In the genomic region with DNA sequence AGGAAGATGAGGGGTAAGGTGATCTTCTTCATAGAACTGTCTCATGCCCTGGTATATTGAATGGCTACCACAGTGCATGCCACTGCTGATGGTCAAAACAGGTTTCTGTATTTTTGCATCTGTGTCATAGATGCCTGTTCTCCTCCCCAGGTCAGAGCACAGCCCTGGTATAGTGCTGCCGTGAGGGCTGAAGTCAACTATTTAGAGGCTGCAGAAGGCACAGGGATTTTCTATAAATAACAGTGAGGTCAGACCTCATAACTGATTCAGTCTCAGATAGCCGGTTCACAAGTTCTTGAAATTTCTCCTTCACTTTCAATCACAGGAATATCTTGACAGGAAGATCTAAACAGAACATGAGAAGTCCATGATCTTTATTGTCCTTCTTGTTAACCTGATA, we compare ENCODE assay signal across 25 cellular contexts.
"Had no signal": no experiment of that assay in that cellular context is flagged by ENCODE, and none has a peak within 500 bp of the region (broad histone marks: within the 10 kb centered on the region; RNA-seq: fewer than 3 reads in every experiment).

No MANE protein-coding gene starts in this region.

- H3K36me3 ChIP-seq: esophagus squamous epithelium, left lung, pancreas, thoracic aorta had no signal

- H3K36me3 Mint-ChIP-seq: activated CD8-positive, alpha-beta memory T cell treated with anti-CD3 and anti-CD28 coated beads, Interleukin-2, amount 10 ng/mL, durations not matched to agents 7 days and 5 days; activated naive CD4-positive, alpha-beta T cell treated with anti-CD3 and anti-CD28 coated beads, Interleukin-2, amount 50 U/mL, for 72 hours; immature natural killer cell; naive B cell had no signal

- H3K9me3 Mint-ChIP-seq: activated naive CD4-positive, alpha-beta T cell treated with anti-CD3 and anti-CD28 coated beads, Interleukin-2, amount 50 U/mL, for 72 hours; activated T-cell treated with anti-CD3 and anti-CD28 coated beads, Interleukin-2, amount 50 U/mL, for 72 hours; immature natural killer cell; naive B cell had no signal

- H3K4me3 ChIP-seq: esophagus squamous epithelium, left lung, mucosa of descending colon, pancreas, thoracic aorta had no signal

- ATAC-seq: activated CD8-positive, alpha-beta memory T cell treated with anti-CD3 and anti-CD28 coated beads, Interleukin-2, amount 10 ng/mL, durations not matched to agents 7 days and 5 days; activated CD8-positive, alpha-beta T cell treated with anti-CD3 and anti-CD28 coated beads, Interleukin-2, amount 10 ng/mL, durations not matched to agents 7 days and 5 days; activated naive CD4-positive, alpha-beta T cell treated with anti-CD3 and anti-CD28 coated beads, Interleukin-2, amount 50 U/mL, for 72 hours; activated T-cell treated with anti-CD3 and anti-CD28 coated beads, Interleukin-2, amount 50 U/mL, for 72 hours; left lung; mucosa of descending colon; pancreas; stimulated activated naive CD8-positive, alpha-beta T cell treated with anti-CD3 and anti-CD28 coated beads, Interleukin-15, Interleukin-2, amounts not matched to agents 100 U/mL and 50 U/mL, for 24 hours; T-helper 17 cell had no signal

- H3K27ac Mint-ChIP-seq: activated CD8-positive, alpha-beta memory T cell treated with anti-CD3 and anti-CD28 coated beads, Interleukin-2, amount 10 ng/mL, durations not matched to agents 7 days and 5 days; activated CD8-positive, alpha-beta T cell treated with anti-CD3 and anti-CD28 coated beads, Interleukin-2, amount 10 ng/mL, durations not matched to agents 7 days and 5 days; activated naive CD4-positive, alpha-beta T cell treated with anti-CD3 and anti-CD28 coated beads, Interleukin-2, amount 50 U/mL, for 72 hours; activated T-cell treated with anti-CD3 and anti-CD28 coated beads, Interleukin-2, amount 50 U/mL, for 72 hours; immature natural killer cell; naive B cell; T-helper 17 cell had no signal

- H3K4me1 ChIP-seq: esophagus squamous epithelium, left lung had no signal

- H3K4me1 Mint-ChIP-seq: activated CD8-positive, alpha-beta memory T cell treated with anti-CD3 and anti-CD28 coated beads, Interleukin-2, amount 10 ng/mL, durations not matched to agents 7 days and 5 days; immature natural killer cell; naive B cell; T-helper 17 cell had no signal

- H3K4me2 ChIP-seq: SK-N-SH had no signal

- H3K27me3 ChIP-seq: esophagus squamous epithelium, left lung, pancreas had no signal

- H3K9me3 ChIP-seq: esophagus squamous epithelium, left lung, mucosa of descending colon, pancreas, SK-N-SH, thoracic aorta had no signal

- H3K27ac ChIP-seq: epithelial cell of prostate, esophagus squamous epithelium, left lung, pancreas, thoracic aorta had no signal

- H3K4me3 Mint-ChIP-seq: activated CD8-positive, alpha-beta memory T cell treated with anti-CD3 and anti-CD28 coated beads, Interleukin-2, amount 10 ng/mL, durations not matched to agents 7 days and 5 days; activated CD8-positive, alpha-beta T cell treated with anti-CD3 and anti-CD28 coated beads, Interleukin-2, amount 10 ng/mL, durations not matched to agents 7 days and 5 days; activated T-cell treated with anti-CD3 and anti-CD28 coated beads, Interleukin-2, amount 50 U/mL, for 72 hours; immature natural killer cell; naive B cell; T-helper 17 cell had no signal

- DNase-seq: activated CD4-positive, alpha-beta T cell treated with anti-CD3 and anti-CD28 coated beads, Interleukin-2, amount 50 U/mL, for 1 hour; activated CD8-positive, alpha-beta memory T cell treated with anti-CD3 and anti-CD28 coated beads, Interleukin-2, amount 10 ng/mL, durations not matched to agents 7 days and 5 days; activated CD8-positive, alpha-beta T cell treated with anti-CD3 and anti-CD28 coated beads, Interleukin-2, amount 10 ng/mL, durations not matched to agents 7 days and 5 days; activated naive CD4-positive, alpha-beta T cell; activated T-cell treated with anti-CD3 and anti-CD28 coated beads, Interleukin-2, amount 50 U/mL, for 72 hours; dermis blood vessel endothelial cell; effector CD4-positive, alpha-beta T cell; esophagus squamous epithelium; foreskin melanocyte; glutamatergic neuron; hippocampal formation; immature natural killer cell; kidney; left lung; mucosa of descending colon; naive B cell; pancreas; right cardiac atrium; SK-N-SH; stimulated activated CD4-positive, alpha-beta T cell treated with anti-CD3 and anti-CD28 coated beads, Interleukin-2, amount 100 ng/mL, for 48 hours; stimulated activated naive CD8-positive, alpha-beta T cell treated with anti-CD3 and anti-CD28 coated beads, Interleukin-15, Interleukin-2, amounts not matched to agents 100 U/mL and 50 U/mL, for 24 hours; T-helper 17 cell had no signal
